7 cellular contexts compared by ENCODE assay signal in genomic region chr1:7669559-7670208, GRCh38.
A peak's percentile ranks its signal among the peaks of the same experiment; 100 is the strongest.
DNase-seq lines count a peak whose midpoint lies in the region; ATAC-seq and TF ChIP-seq lines count a peak whose summit lies in the region.

No MANE protein-coding gene starts in this region.

- DNase-seq in NCI-H146 (lab: John Stamatoyannopoulos, UW) (peak; percentile 82), choroid plexus epithelial cell (ENCODE audit: low read depth) (peak; percentile 60), left lobe of liver (ENCODE audit: low spot score) (peak; percentile 54)
- DNase-seq in activated CD4-positive, alpha-beta T cell treated with anti-CD3 and anti-CD28 coated beads for 24 hours (ENCODE audit: low read depth in 2 of 2): peak; percentile 34 to 39
- DNase-seq in stimulated activated CD4-positive, alpha-beta T cell treated with anti-CD3 and anti-CD28 coated beads, TNF-alpha, amount 100 ng/mL, for 1 hour (ENCODE audit: low read depth in 3 of 3, low spot score in 1 of 3): peak; percentile 9 to 38 (median 24)

- ATAC-seq in left lobe of liver: peak; percentile 73
- no peak for ATAC-seq in GM19035 (IDR thresholded peaks at IDR 0.05; ENCODE audit: unreplicated experiment)

- no peak overlapping the region for H3K4me3 ChIP-seq in choroid plexus epithelial cell (ENCODE audit: low read depth, low read length)

- TF ChIP-seq CTCF in GM12874 (IDR thresholded peaks at IDR 0.05; ENCODE audit: insufficient read depth, low read depth, low read length): peak; percentile 92
- TF ChIP-seq CTCF in choroid plexus epithelial cell (conservative IDR thresholded peaks at IDR 0.05; ENCODE audit: low read depth, low read length): peak; percentile 85

Comparison
In these comparisons a context has a peak if more than half of its experiments do, and no peak if none do; other contexts are left out.
1. DNase-seq: peak in every context shown above with its lines; median percentile 82 in NCI-H146; 60 in choroid plexus epithelial cell; 54 in left lobe of liver; 36 in activated CD4-positive, alpha-beta T cell treated with anti-CD3 and anti-CD28 coated beads for 24 hours; 24 in stimulated activated CD4-positive, alpha-beta T cell treated with anti-CD3 and anti-CD28 coated beads, TNF-alpha, amount 100 ng/mL, for 1 hour.